28 cellular contexts compared by ENCODE assay signal in genomic region chr5:179926657-179927056, GRCh38.
"Had no signal": no experiment of that assay in that cellular context is flagged by ENCODE, and none has a peak within 500 bp of the region (broad histone marks: within the 10 kb centered on the region; RNA-seq: fewer than 3 reads in every experiment).

No MANE protein-coding gene starts in this region.

- H3K36me3 ChIP-seq: left lung, lower lobe of right lung, neural progenitor cell, pancreas, right atrium auricular region, right lobe of liver, thyroid gland, transverse colon, upper lobe of left lung, vagina had no signal

- H3K4me1 ChIP-seq: lower lobe of right lung, neural progenitor cell, pancreas, psoas muscle, right atrium auricular region, right lobe of liver, thyroid gland, transverse colon, upper lobe of left lung, vagina had no signal

- H3K9me3 ChIP-seq: left lung, lower lobe of right lung, pancreas, psoas muscle, right atrium auricular region, right lobe of liver, thyroid gland, transverse colon, upper lobe of left lung, vagina had no signal

- H3K9ac ChIP-seq: neural progenitor cell had no signal

- H3K27me3 ChIP-seq: left lung, neural progenitor cell, pancreas, right atrium auricular region, right lobe of liver, thyroid gland, transverse colon, upper lobe of left lung, vagina had no signal

- ATAC-seq: left cardiac atrium; left lung; lower lobe of right lung; natural killer cell; pancreas; psoas muscle; right lobe of liver; stimulated activated memory B cell treated with anti-CD40 and anti-IgM and Interleukin-4, amounts not matched to agents 10 μg/mL and 1 μg/mL and 100 μg/mL, for 72 hours; stimulated activated naive CD8-positive, alpha-beta T cell treated with anti-CD3 and anti-CD28 coated beads, Interleukin-15, amount 100 ng/mL, for 72 hours had no signal

- DNase-seq: hippocampal formation; kidney glomerular epithelial cell; left cardiac atrium; left lung; lower lobe of right lung; mammary epithelial cell; mesenchymal stem cell; naive B cell; natural killer cell; nephron progenitor cell; pancreas; psoas muscle; right lobe of liver; stimulated activated CD4-positive, alpha-beta T cell treated with anti-CD3 and anti-CD28 coated beads, Interleukin-1b, Interleukin-23, amount 100 ng/mL, for 48 hours; stimulated activated CD4-positive, alpha-beta T cell treated with anti-CD3 and anti-CD28 coated beads, Interleukin-2, amount 100 ng/mL, for 48 hours; stimulated activated CD4-positive, alpha-beta T cell treated with anti-CD3 and anti-CD28 coated beads, Interleukin-4, amount 100 ng/mL, for 4 hours; stimulated activated CD8-positive, alpha-beta memory T cell treated with anti-CD3 and anti-CD28 coated beads, Interleukin-4, amount 100 ng/mL, for 48 hours; stimulated activated naive CD4-positive, alpha-beta T cell treated with Interleukin-2 at 50 U/mL for 16 hours; stimulated activated naive CD8-positive, alpha-beta T cell treated with anti-CD3 and anti-CD28 coated beads, Interleukin-15, amount 100 ng/mL, for 72 hours; substantia nigra; thyroid gland; transverse colon; upper lobe of left lung had no signal

- H3K27ac ChIP-seq: left lung, lower lobe of right lung, neural progenitor cell, pancreas, psoas muscle, right atrium auricular region, right lobe of liver, thyroid gland, transverse colon, upper lobe of left lung, vagina had no signal

- H3K4me3 ChIP-seq: left lung, lower lobe of right lung, neural progenitor cell, pancreas, psoas muscle, right atrium auricular region, right lobe of liver, smooth muscle cell, thyroid gland, transverse colon, upper lobe of left lung, vagina had no signal

- H2AFZ ChIP-seq: neural progenitor cell had no signal

- H3K4me2 ChIP-seq: neural progenitor cell, smooth muscle cell had no signal
